In the genomic region with DNA sequence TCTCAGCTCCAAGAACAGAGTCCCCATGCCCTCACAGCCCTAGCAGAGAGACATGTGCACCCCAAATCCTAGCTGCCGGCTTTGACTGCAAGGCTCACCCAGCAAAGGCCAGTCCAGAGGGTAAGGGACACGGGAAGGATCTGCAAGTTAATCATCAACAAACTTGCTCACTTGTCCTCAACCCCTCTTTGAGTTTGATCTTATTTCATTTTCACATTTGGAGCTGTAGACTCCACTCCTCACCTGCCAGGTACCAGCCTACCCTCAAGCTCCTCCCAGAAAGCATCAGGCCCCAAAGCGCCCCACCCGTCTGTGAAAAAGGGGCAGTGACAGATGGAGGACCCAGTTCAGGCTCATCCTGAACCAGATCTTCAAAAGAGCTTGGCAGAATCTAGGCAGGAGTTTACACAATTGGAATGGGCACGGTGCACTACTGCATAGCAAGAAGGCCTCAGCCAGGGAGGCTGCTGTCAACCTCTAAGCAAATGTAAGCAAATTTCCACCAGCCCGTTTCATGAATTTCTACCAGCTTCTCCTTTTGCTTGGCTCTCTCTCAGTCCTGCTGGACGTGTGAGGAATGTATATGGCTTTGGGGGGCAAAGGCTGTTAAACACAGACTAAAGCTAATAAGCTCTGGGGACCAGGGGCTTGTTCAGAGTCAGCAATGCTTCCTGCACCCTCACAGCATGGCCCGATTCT, we compare ENCODE assay signal across 1 cellular context.
A peak's percentile ranks its signal among the peaks of the same experiment; 100 is the strongest.
TF ChIP-seq lines count a peak whose summit lies in the region.

No MANE protein-coding gene starts in this region.

TF ChIP-seq in HepG2, 621 proteins besides CTCF, POLR2A, EP300 and RAD21 (continued from another document and continues in another):
- TF ChIP-seq, protein P1, sequence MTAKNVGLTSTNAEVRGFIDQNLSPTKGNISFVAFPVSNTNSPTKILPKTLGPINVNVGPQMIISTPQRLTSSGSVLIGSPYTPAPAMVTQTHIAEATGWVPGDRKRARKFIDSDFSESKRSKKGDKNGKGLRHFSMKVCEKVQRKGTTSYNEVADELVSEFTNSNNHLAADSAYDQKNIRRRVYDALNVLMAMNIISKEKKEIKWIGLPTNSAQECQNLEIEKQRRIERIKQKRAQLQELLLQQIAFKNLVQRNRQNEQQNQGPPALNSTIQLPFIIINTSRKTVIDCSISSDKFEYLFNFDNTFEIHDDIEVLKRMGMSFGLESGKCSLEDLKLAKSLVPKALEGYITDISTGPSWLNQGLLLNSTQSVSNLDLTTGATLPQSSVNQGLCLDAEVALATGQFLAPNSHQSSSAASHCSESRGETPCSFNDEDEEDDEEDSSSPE (CRISPR knock-in tag; IDR thresholded peaks at IDR 0.05), result no peak
- TF ChIP-seq PHF5A (CRISPR knock-in tag; IDR thresholded peaks at IDR 0.05; ENCODE audit: low read depth, unreplicated experiment), result no peak
- no peak for TF ChIP-seq RBFOX2 (IDR thresholded peaks at IDR 0.05; ENCODE audit: low read depth, low read length)
- TF ChIP-seq ZNF382 (CRISPR knock-in tag; IDR thresholded peaks at IDR 0.05; ENCODE audit: borderline replicate concordance), result no peak
- TF ChIP-seq SP5 (CRISPR knock-in tag; IDR thresholded peaks at IDR 0.05; ENCODE audit: borderline replicate concordance, low read depth), result no peak
- TF ChIP-seq DMAP1 (CRISPR knock-in tag; IDR thresholded peaks at IDR 0.05), result no peak
- no peak for TF ChIP-seq RXRB (CRISPR knock-in tag; IDR thresholded peaks at IDR 0.05; ENCODE audit: borderline replicate concordance)
- no peak for TF ChIP-seq ZNF546 (CRISPR knock-in tag; conservative IDR thresholded peaks at IDR 0.05)
- no peak for TF ChIP-seq HNRNPH1 (optimal IDR thresholded peaks at IDR 0.05; ENCODE audit: low read depth, low read length)
- TF ChIP-seq ZKSCAN5 (CRISPR knock-in tag; IDR thresholded peaks at IDR 0.05), result no peak
- no peak for TF ChIP-seq FOXA3 (CRISPR knock-in tag; IDR thresholded peaks at IDR 0.05)
- no peak for TF ChIP-seq ZNF678 (CRISPR knock-in tag; IDR thresholded peaks at IDR 0.05)
- no peak for TF ChIP-seq ZNF160 (CRISPR knock-in tag; IDR thresholded peaks at IDR 0.05)
- TF ChIP-seq, protein P2, sequence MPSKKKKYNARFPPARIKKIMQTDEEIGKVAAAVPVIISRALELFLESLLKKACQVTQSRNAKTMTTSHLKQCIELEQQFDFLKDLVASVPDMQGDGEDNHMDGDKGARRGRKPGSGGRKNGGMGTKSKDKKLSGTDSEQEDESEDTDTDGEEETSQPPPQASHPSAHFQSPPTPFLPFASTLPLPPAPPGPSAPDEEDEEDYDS (CRISPR knock-in tag; IDR thresholded peaks at IDR 0.05), result no peak
- TF ChIP-seq MTA3 (CRISPR knock-in tag; IDR thresholded peaks at IDR 0.05), result no peak
- TF ChIP-seq, protein P3, sequence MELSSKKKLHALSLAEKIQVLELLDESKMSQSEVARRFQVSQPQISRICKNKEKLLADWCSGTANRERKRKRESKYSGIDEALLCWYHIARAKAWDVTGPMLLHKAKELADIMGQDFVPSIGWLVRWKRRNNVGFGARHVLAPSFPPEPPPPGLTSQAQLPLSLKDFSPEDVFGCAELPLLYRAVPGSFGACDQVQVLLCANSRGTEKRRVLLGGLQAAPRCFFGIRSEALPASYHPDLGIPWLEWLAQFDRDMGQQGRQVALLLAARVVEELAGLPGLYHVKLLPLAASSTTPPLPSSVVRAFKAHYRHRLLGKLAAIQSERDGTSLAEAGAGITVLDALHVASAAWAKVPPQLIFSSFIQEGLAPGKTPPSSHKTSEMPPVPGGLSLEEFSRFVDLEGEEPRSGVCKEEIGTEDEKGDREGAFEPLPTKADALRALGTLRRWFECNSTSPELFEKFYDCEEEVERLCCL (CRISPR knock-in tag; IDR thresholded peaks at IDR 0.05; ENCODE audit: borderline replicate concordance), result no peak
- TF ChIP-seq SAFB2 (CRISPR knock-in tag; IDR thresholded peaks at IDR 0.05; ENCODE audit: borderline replicate concordance, low read depth), result no peak
- TF ChIP-seq, protein P4, sequence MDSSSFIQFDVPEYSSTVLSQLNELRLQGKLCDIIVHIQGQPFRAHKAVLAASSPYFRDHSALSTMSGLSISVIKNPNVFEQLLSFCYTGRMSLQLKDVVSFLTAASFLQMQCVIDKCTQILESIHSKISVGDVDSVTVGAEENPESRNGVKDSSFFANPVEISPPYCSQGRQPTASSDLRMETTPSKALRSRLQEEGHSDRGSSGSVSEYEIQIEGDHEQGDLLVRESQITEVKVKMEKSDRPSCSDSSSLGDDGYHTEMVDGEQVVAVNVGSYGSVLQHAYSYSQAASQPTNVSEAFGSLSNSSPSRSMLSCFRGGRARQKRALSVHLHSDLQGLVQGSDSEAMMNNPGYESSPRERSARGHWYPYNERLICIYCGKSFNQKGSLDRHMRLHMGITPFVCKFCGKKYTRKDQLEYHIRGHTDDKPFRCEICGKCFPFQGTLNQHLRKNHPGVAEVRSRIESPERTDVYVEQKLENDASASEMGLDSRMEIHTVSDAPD (CRISPR knock-in tag; IDR thresholded peaks at IDR 0.05), result no peak
- TF ChIP-seq PPARG (CRISPR knock-in tag; conservative IDR thresholded peaks at IDR 0.05), result no peak
- TF ChIP-seq, protein P5, sequence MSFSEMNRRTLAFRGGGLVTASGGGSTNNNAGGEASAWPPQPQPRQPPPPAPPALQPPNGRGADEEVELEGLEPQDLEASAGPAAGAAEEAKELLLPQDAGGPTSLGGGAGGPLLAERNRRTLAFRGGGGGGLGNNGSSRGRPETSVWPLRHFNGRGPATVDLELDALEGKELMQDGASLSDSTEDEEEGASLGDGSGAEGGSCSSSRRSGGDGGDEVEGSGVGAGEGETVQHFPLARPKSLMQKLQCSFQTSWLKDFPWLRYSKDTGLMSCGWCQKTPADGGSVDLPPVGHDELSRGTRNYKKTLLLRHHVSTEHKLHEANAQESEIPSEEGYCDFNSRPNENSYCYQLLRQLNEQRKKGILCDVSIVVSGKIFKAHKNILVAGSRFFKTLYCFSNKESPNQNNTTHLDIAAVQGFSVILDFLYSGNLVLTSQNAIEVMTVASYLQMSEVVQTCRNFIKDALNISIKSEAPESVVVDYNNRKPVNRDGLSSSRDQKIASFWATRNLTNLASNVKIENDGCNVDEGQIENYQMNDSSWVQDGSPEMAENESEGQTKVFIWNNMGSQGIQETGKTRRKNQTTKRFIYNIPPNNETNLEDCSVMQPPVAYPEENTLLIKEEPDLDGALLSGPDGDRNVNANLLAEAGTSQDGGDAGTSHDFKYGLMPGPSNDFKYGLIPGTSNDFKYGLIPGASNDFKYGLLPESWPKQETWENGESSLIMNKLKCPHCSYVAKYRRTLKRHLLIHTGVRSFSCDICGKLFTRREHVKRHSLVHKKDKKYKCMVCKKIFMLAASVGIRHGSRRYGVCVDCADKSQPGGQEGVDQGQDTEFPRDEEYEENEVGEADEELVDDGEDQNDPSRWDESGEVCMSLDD (CRISPR knock-in tag; IDR thresholded peaks at IDR 0.05; ENCODE audit: borderline replicate concordance), result peak; percentile 60; the same call in 1 of the 2 replicates
- no peak for TF ChIP-seq ZNF577 (CRISPR knock-in tag; IDR thresholded peaks at IDR 0.05; ENCODE audit: borderline replicate concordance, low read depth)
- TF ChIP-seq GATAD2A (CRISPR knock-in tag; IDR thresholded peaks at IDR 0.05), result 0 out of 2 replicates have a peak, but pooled peaks have one; percentile 12
- no peak for TF ChIP-seq MTF1 (CRISPR knock-in tag; IDR thresholded peaks at IDR 0.05)
- 0 out of 2 replicates have a peak, but pooled peaks have one; percentile 34 for TF ChIP-seq TBX2 (CRISPR knock-in tag; IDR thresholded peaks at IDR 0.05; ENCODE audit: borderline replicate concordance)
- TF ChIP-seq MXI1 (IDR thresholded peaks at IDR 0.05; ENCODE audit: borderline replicate concordance, low read depth, low read length), result peak; percentile 29; the same call in 1 of the 3 replicates
- TF ChIP-seq TBX3 (IDR thresholded peaks at IDR 0.05; ENCODE audit: borderline replicate concordance), result no peak
- TF ChIP-seq PTBP1 (IDR thresholded peaks at IDR 0.05; ENCODE audit: low read depth, low read length, poor library complexity, severe bottlenecking), result no peak
- TF ChIP-seq GATA4 (IDR thresholded peaks at IDR 0.05; ENCODE audit: borderline replicate concordance, low read depth), result no peak
- TF ChIP-seq HMG20B (CRISPR knock-in tag; conservative IDR thresholded peaks at IDR 0.05), result no peak
- TF ChIP-seq SSRP1 (CRISPR knock-in tag; IDR thresholded peaks at IDR 0.05), result no peak
- no peak for TF ChIP-seq KDM1A (CRISPR knock-in tag; IDR thresholded peaks at IDR 0.05)
- TF ChIP-seq, protein P6, sequence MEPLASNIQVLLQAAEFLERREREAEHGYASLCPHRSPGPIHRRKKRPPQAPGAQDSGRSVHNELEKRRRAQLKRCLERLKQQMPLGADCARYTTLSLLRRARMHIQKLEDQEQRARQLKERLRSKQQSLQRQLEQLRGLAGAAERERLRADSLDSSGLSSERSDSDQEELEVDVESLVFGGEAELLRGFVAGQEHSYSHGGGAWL (CRISPR knock-in tag; IDR thresholded peaks at IDR 0.05), result no peak
- no peak for TF ChIP-seq MTF2 (CRISPR knock-in tag; IDR thresholded peaks at IDR 0.05; ENCODE audit: borderline replicate concordance)
- no peak for TF ChIP-seq TARDBP (CRISPR knock-in tag; IDR thresholded peaks at IDR 0.05)
- TF ChIP-seq, protein P7, sequence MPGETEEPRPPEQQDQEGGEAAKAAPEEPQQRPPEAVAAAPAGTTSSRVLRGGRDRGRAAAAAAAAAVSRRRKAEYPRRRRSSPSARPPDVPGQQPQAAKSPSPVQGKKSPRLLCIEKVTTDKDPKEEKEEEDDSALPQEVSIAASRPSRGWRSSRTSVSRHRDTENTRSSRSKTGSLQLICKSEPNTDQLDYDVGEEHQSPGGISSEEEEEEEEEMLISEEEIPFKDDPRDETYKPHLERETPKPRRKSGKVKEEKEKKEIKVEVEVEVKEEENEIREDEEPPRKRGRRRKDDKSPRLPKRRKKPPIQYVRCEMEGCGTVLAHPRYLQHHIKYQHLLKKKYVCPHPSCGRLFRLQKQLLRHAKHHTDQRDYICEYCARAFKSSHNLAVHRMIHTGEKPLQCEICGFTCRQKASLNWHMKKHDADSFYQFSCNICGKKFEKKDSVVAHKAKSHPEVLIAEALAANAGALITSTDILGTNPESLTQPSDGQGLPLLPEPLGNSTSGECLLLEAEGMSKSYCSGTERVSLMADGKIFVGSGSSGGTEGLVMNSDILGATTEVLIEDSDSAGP (CRISPR knock-in tag; IDR thresholded peaks at IDR 0.05; ENCODE audit: borderline replicate concordance), result peak; percentile 46; the same call in 1 of the 2 replicates
- TF ChIP-seq KLF6 (CRISPR knock-in tag; IDR thresholded peaks at IDR 0.05), result no peak
- no peak for TF ChIP-seq ADNP (CRISPR knock-in tag; IDR thresholded peaks at IDR 0.05)
- no peak for TF ChIP-seq ZNF24 (IDR thresholded peaks at IDR 0.05)
- no peak for TF ChIP-seq MAFF (IDR thresholded peaks at IDR 0.05; ENCODE audit: low read depth, low read length)
- peak; percentile 32; the same call in 1 of the 2 replicates for TF ChIP-seq SAP130 (CRISPR knock-in tag; IDR thresholded peaks at IDR 0.05; ENCODE audit: low read depth)
- TF ChIP-seq KLF9 (CRISPR knock-in tag; IDR thresholded peaks at IDR 0.05; ENCODE audit: low read depth), result no peak
- TF ChIP-seq SNRNP70 (IDR thresholded peaks at IDR 0.05; ENCODE audit: low read depth, low read length), result no peak
- no peak for TF ChIP-seq POGZ (CRISPR knock-in tag; IDR thresholded peaks at IDR 0.05)
- TF ChIP-seq ZBTB7B (CRISPR knock-in tag; IDR thresholded peaks at IDR 0.05), result no peak
- no peak for TF ChIP-seq ZBTB8A (CRISPR knock-in tag; IDR thresholded peaks at IDR 0.05; ENCODE audit: borderline replicate concordance, low read depth)
- TF ChIP-seq ZNF251 (CRISPR knock-in tag; IDR thresholded peaks at IDR 0.05), result no peak
- no peak for TF ChIP-seq ZNF552 (CRISPR knock-in tag; IDR thresholded peaks at IDR 0.05; ENCODE audit: borderline replicate concordance)
- no peak for TF ChIP-seq ZNF441 (CRISPR knock-in tag; IDR thresholded peaks at IDR 0.05; ENCODE audit: borderline replicate concordance)
- TF ChIP-seq SNAI1 (CRISPR knock-in tag; IDR thresholded peaks at IDR 0.05; ENCODE audit: borderline replicate concordance), result no peak
- TF ChIP-seq XRCC5 (optimal IDR thresholded peaks at IDR 0.05; ENCODE audit: low read length), result peak; percentile 70
- TF ChIP-seq BRD4 (CRISPR knock-in tag; IDR thresholded peaks at IDR 0.05), result no peak
- TF ChIP-seq, protein P8, sequence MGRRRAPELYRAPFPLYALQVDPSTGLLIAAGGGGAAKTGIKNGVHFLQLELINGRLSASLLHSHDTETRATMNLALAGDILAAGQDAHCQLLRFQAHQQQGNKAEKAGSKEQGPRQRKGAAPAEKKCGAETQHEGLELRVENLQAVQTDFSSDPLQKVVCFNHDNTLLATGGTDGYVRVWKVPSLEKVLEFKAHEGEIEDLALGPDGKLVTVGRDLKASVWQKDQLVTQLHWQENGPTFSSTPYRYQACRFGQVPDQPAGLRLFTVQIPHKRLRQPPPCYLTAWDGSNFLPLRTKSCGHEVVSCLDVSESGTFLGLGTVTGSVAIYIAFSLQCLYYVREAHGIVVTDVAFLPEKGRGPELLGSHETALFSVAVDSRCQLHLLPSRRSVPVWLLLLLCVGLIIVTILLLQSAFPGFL (CRISPR knock-in tag; IDR thresholded peaks at IDR 0.05), result no peak
- TF ChIP-seq, protein P9, sequence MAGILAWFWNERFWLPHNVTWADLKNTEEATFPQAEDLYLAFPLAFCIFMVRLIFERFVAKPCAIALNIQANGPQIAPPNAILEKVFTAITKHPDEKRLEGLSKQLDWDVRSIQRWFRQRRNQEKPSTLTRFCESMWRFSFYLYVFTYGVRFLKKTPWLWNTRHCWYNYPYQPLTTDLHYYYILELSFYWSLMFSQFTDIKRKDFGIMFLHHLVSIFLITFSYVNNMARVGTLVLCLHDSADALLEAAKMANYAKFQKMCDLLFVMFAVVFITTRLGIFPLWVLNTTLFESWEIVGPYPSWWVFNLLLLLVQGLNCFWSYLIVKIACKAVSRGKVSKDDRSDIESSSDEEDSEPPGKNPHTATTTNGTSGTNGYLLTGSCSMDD (CRISPR knock-in tag; IDR thresholded peaks at IDR 0.05), result no peak
- TF ChIP-seq KDM4B (CRISPR knock-in tag; IDR thresholded peaks at IDR 0.05), result no peak
- no peak for TF ChIP-seq SRSF4 (IDR thresholded peaks at IDR 0.05; ENCODE audit: low read depth, low read length, poor library complexity, severe bottlenecking)
- no peak for TF ChIP-seq NPAS2 (CRISPR knock-in tag; IDR thresholded peaks at IDR 0.05; ENCODE audit: borderline replicate concordance)
- no peak for TF ChIP-seq ZNF672 (CRISPR knock-in tag; IDR thresholded peaks at IDR 0.05)
